In the genomic region with DNA sequence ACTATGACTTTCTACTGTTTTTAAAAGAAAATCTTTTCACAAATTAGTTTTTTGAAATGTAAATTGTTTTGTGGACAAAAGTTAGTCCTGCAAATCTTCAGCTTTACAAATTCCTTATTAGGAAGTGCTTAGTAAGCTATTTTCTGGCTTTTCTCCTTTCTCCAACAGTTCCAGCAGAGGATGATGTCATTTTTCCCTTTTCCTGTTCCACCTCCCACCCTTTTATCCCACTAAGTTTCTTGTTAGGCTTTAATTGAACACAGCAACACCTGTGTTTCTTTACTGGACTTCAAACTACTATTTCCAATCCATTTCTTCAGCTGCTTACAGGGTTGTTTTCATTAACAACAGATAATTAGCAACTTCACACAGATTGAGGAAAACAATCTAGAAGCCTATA, we compare ENCODE assay signal across 17 cellular contexts.
DNase-seq lines count a peak whose midpoint lies in the region; ATAC-seq, FAIRE-seq and TF ChIP-seq lines count a peak whose summit lies in the region.
"Had no signal": no experiment of that assay in that cellular context is flagged by ENCODE, and none has a peak within 500 bp of the region (broad histone marks: within the 10 kb centered on the region; RNA-seq: fewer than 3 reads in every experiment).

No MANE protein-coding gene starts in this region.

- DNase-seq in A549 (ENCODE audit: low read depth in 1 of 2, low spot score in 1 of 2) (no peak), endothelial cell (ENCODE audit: low spot score) (no peak), left kidney (ENCODE audit: low read depth, low spot score) (peak; percentile 33), GM20000 (ENCODE audit: low spot score) (no peak)
- no peak for DNase-seq in activated CD8-positive, alpha-beta T cell treated with anti-CD3 and anti-CD28 coated beads for 36 hours
- no peak for DNase-seq in stimulated activated naive CD4-positive, alpha-beta T cell (lab: John Stamatoyannopoulos, UW)
- DNase-seq: activated CD8-positive, alpha-beta memory T cell treated with anti-CD3 and anti-CD28 coated beads, Interleukin-2, amount 50 U/mL, for 4 hours; KBM-7; NCI-H187 treated with DMSO at 0.1 percent for 48 hours; NCI-H524 treated with DMSO at 0.1 percent for 48 hours; ovary had no signal

- no peak for FAIRE-seq in A549 (lab: Jason Lieb, UNC)

- no peak overlapping the region for H3K27ac ChIP-seq in A549
- H3K27ac ChIP-seq in HUES6 (ENCODE audit: low read depth, low read length): peak overlapping the region; percentile 78
- H3K27ac ChIP-seq: ovary had no signal

- no peak overlapping the region for H3K4me2 ChIP-seq in A549

- ATAC-seq in A549 (no peak), GM21526 (IDR thresholded peaks at IDR 0.05; ENCODE audit: low FRiP score, unreplicated experiment) (no peak)
- no peak for ATAC-seq in activated CD8-positive, alpha-beta T cell treated with anti-CD3 and anti-CD28 coated beads for 36 hours
- ATAC-seq: activated CD4-positive, CD25-positive, alpha-beta regulatory T cell treated with anti-CD3 and anti-CD28 coated beads, Interleukin-2, amount 50 U/mL, for 24 hours; esophagus mucosa; Panc1 had no signal

- CTCF ChIA-PET in A549 (lab: Yijun Ruan, JAX): no interaction called here
- CTCF ChIA-PET in activated CD8-positive, alpha-beta T cell treated with anti-CD3 and anti-CD28 coated beads for 36 hours (lab: Charles Lee): no interaction called here

- H3K4me3 Mint-ChIP-seq in endothelial cell (ENCODE audit: unreplicated experiment): no peak overlapping the region
- no peak overlapping the region for H3K4me3 Mint-ChIP-seq in activated CD8-positive, alpha-beta T cell treated with anti-CD3 and anti-CD28 coated beads for 36 hours
- H3K4me3 Mint-ChIP-seq: activated naive CD8-positive, alpha-beta T cell had no signal

- peak overlapping the region; percentile 56 for H3K9ac ChIP-seq in HUES6 (ENCODE audit: low read length)

- no peaks in the 10 kb centered on the region for H3K27me3 ChIP-seq in HUES6 (ENCODE audit: control insufficient read depth, insufficient read depth, low read length)
- H3K27me3 ChIP-seq: ovary had no signal

- no peak for TF ChIP-seq EP300 in A549 (IDR thresholded peaks at IDR 0.05)

- no peak overlapping the region for H3K4me3 ChIP-seq in A549
- no peak overlapping the region for H3K4me3 ChIP-seq in HUES6 (ENCODE audit: low read depth, low read length)
- H3K4me3 ChIP-seq: ovary had no signal

- H3K9me3 Mint-ChIP-seq in endothelial cell (ENCODE audit: unreplicated experiment): no peaks in the 10 kb centered on the region
- H3K9me3 Mint-ChIP-seq in activated CD8-positive, alpha-beta T cell treated with anti-CD3 and anti-CD28 coated beads for 36 hours: no peaks in the 10 kb centered on the region

- POLR2A ChIA-PET in A549 (lab: Yijun Ruan, JAX): no interaction called here
- POLR2A ChIA-PET in activated CD8-positive, alpha-beta T cell treated with anti-CD3 and anti-CD28 coated beads for 36 hours (lab: Charles Lee): no interaction called here

- TF ChIP-seq RAD21 in A549 (conservative IDR thresholded peaks at IDR 0.05 in 1 of 2, IDR thresholded peaks at IDR 0.05 in 1 of 2): no peak

- intact Hi-C loops in activated CD8-positive, alpha-beta T cell treated with anti-CD3 and anti-CD28 coated beads for 36 hours (cut with micrococcal nuclease): no loop called here

- H3K4me1 Mint-ChIP-seq in endothelial cell (ENCODE audit: unreplicated experiment): peaks cover 15% of the 10 kb centered on the region
- no peaks in the 10 kb centered on the region for H3K4me1 Mint-ChIP-seq in activated CD8-positive, alpha-beta T cell treated with anti-CD3 and anti-CD28 coated beads for 36 hours (ENCODE audit: low read depth)

- H3K36me3 Mint-ChIP-seq in endothelial cell (ENCODE audit: low read depth, unreplicated experiment): no peaks in the 10 kb centered on the region
- H3K36me3 Mint-ChIP-seq in activated CD8-positive, alpha-beta T cell treated with anti-CD3 and anti-CD28 coated beads for 36 hours (ENCODE audit: low read depth): no peaks in the 10 kb centered on the region
- H3K36me3 Mint-ChIP-seq: activated naive CD8-positive, alpha-beta T cell had no signal

- TF ChIP-seq POLR2A in A549 (IDR thresholded peaks at IDR 0.05; ENCODE audit: low read length): no peak

- no peaks in the 10 kb centered on the region; the same call in 1 of the 2 replicates for H3K36me3 ChIP-seq in HUES6 (ENCODE audit: control insufficient read depth, insufficient read depth, low read length)
- H3K36me3 ChIP-seq: ovary had no signal

- peak overlapping the region; percentile 97 for H3K27ac Mint-ChIP-seq in endothelial cell (ENCODE audit: unreplicated experiment)
- H3K27ac Mint-ChIP-seq in activated CD8-positive, alpha-beta T cell treated with anti-CD3 and anti-CD28 coated beads for 36 hours: no peak overlapping the region
- H3K27ac Mint-ChIP-seq: activated naive CD8-positive, alpha-beta T cell had no signal

- TF ChIP-seq CTCF in A549 (IDR thresholded peaks at IDR 0.05) (no peak), endothelial cell (IDR thresholded peaks at IDR 0.05; ENCODE audit: unreplicated experiment) (no peak), GM20000 (IDR thresholded peaks at IDR 0.05; ENCODE audit: extremely low read depth, missing control alignments) (no peak)
- no peak for TF ChIP-seq CTCF in activated CD8-positive, alpha-beta T cell treated with anti-CD3 and anti-CD28 coated beads for 36 hours (IDR thresholded peaks at IDR 0.05)

- H3K27me3 Mint-ChIP-seq in endothelial cell (ENCODE audit: unreplicated experiment): peaks cover 1% of the 10 kb centered on the region
- H3K27me3 Mint-ChIP-seq in activated CD8-positive, alpha-beta T cell treated with anti-CD3 and anti-CD28 coated beads for 36 hours: peaks cover 1% of the 10 kb centered on the region
- H3K27me3 Mint-ChIP-seq: activated naive CD8-positive, alpha-beta T cell had no signal

- H3K9me3 ChIP-seq in A549 (no peaks in the 10 kb centered on the region), HUES6 (ENCODE audit: control insufficient read depth, insufficient read depth, low read depth, low read length) (no peaks in the 10 kb centered on the region)
- H3K9me3 ChIP-seq: ovary had no signal

- H3K4me1 ChIP-seq in A549 (0 out of 3 replicates have a peak, but pooled peaks cover 4% of the 10 kb centered on the region), HUES6 (ENCODE audit: control insufficient read depth, insufficient read depth, low read length) (peaks cover 28% of the 10 kb centered on the region)

TF ChIP-seq in A549, 52 proteins besides CTCF, POLR2A, EP300 and RAD21:
- TF ChIP-seq BHLHE40 (IDR thresholded peaks at IDR 0.05; ENCODE audit: low read depth, low read length) (no peak), EHF (CRISPR knock-in tag; IDR thresholded peaks at IDR 0.05) (no peak), NR3C1 (IDR thresholded peaks at IDR 0.05) (no peak), MAFK (IDR thresholded peaks at IDR 0.05; ENCODE audit: partially characterized antibody) (peak; percentile 85), HOXA7 (CRISPR knock-in tag; IDR thresholded peaks at IDR 0.05) (no peak)
- TF ChIP-seq, protein P1, sequence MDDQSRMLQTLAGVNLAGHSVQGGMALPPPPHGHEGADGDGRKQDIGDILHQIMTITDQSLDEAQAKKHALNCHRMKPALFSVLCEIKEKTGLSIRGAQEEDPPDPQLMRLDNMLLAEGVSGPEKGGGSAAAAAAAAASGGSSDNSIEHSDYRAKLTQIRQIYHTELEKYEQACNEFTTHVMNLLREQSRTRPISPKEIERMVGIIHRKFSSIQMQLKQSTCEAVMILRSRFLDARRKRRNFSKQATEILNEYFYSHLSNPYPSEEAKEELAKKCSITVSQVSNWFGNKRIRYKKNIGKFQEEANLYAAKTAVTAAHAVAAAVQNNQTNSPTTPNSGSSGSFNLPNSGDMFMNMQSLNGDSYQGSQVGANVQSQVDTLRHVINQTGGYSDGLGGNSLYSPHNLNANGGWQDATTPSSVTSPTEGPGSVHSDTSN (IDR thresholded peaks at IDR 0.05): no peak
